1 cellular context compared by ENCODE assay signal in the genomic region with DNA sequence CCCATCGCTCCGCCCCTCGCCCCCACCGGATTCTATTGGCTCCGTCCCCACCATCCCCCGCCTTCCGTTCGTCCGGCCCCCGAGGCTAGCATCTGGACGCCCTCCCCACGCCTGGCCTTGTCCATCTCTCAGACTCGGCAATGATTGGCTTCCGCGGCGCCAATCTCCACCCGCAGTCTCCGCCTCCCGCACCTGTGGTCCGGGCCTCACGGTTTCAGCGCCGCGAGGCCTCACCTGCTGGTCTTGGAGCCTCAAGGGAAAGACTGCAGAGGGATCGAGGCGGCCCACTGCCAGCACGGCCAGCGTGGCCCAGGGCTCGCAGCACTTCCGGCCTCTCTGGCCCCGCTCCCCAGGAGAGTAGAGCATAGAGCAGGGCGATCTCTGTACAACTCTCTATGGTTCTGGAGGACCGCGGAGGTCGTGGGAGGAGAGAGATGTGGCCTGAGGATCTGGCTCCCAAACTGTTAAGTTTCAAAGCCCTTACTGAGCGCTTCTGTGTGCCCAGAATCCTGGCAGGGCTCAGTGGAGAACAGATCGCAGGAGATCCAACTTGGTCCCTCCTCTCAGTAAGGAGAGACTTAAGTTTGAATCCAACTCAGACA.
TF ChIP-seq lines count a peak whose summit lies in the region.

ERCC1 (minus strand) TSS at position 329 of the 602 bp plus-strand sequence. CDS start 543 bp downstream, outside the sequence.

TF ChIP-seq in HCT116, 20 proteins besides CTCF, POLR2A, EP300 and RAD21:
- TF ChIP-seq ZFX (IDR thresholded peaks at IDR 0.05), result peak; percentile 73; the same call in 1 of the 2 replicates
- TF ChIP-seq ZBTB33 (IDR thresholded peaks at IDR 0.05; ENCODE audit: extremely low read depth, insufficient replicate concordance, low read length), result peak; percentile 43
- TF ChIP-seq SIN3A (IDR thresholded peaks at IDR 0.05; ENCODE audit: low read depth), result no peak
- no peak for TF ChIP-seq FOSL1 (IDR thresholded peaks at IDR 0.05; ENCODE audit: low read depth)
- TF ChIP-seq EGR1 (IDR thresholded peaks at IDR 0.05; ENCODE audit: low read depth), result peak; percentile 68
- TF ChIP-seq, protein P1, sequence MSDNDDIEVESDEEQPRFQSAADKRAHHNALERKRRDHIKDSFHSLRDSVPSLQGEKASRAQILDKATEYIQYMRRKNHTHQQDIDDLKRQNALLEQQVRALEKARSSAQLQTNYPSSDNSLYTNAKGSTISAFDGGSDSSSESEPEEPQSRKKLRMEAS (IDR thresholded peaks at IDR 0.05), result peak; percentile 90
- no peak for TF ChIP-seq JUND (IDR thresholded peaks at IDR 0.05)
- peak; percentile 8 for TF ChIP-seq TCF7L2 (IDR thresholded peaks at IDR 0.05; ENCODE audit: borderline replicate concordance, extremely low read depth, insufficient read depth, insufficient read length)
- TF ChIP-seq POLR2AphosphoS5 (IDR thresholded peaks at IDR 0.05; ENCODE audit: low read depth, low read length), result peak; percentile 66; the same call in 1 of the 2 replicates
- TF ChIP-seq SP1 (IDR thresholded peaks at IDR 0.05; ENCODE audit: low read depth), result peak; percentile 84
- TF ChIP-seq EZH2 (IDR thresholded peaks at IDR 0.05), result no peak
